10 cellular contexts compared by ENCODE assay signal in the genomic region with DNA sequence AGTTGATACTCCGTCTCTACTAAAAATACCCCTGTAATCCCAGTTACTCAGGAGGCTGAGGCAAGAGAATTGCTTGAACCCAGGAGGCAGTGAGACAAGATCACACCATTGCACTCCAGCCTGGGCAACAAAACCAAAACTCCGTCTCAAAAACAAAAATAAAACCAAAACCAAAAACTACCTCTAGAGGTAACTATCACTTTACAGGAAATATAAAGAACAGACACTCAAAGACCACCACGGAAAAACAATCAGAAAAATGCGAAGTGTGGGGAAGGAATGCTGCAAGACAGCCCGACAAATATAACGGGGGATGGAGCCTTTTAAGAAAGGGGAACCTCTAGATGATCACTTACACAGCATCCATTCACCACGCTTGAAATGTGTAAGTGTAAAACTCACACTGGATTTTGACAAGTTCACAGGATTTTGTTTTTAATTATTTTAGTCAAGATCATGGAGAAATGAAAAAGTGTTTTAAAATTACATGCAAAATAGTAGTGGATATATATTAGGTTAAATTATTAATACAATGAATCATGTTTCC. TPM values are rescaled to one million over a fixed set of nuclear protein-coding genes. Genes with fewer than 3 reads are reported as not detected.
DNase-seq lines count a peak whose midpoint lies in the region; ATAC-seq and TF ChIP-seq lines count a peak whose summit lies in the region.
"Had no signal": no experiment of that assay in that cellular context is flagged by ENCODE, and none has a peak within 500 bp of the region (broad histone marks: within the 10 kb centered on the region; RNA-seq: fewer than 3 reads in every experiment).

No MANE protein-coding gene starts in this region.

- no peaks in the 10 kb centered on the region for H3K79me1 ChIP-seq in H9 (ENCODE audit: insufficient read depth, low read depth, low read length, poor library complexity, severe bottlenecking)

- H3K27me3 ChIP-seq in H9 (ENCODE audit: insufficient read depth, low read length) (no peaks in the 10 kb centered on the region), lower lobe of right lung (ENCODE audit: low read depth) (no peaks in the 10 kb centered on the region)

- H3K4me1 ChIP-seq in H9 (ENCODE audit: insufficient read depth, low read length) (peaks cover 4% of the 10 kb centered on the region; the same call in 1 of the 2 replicates), lower lobe of right lung (peaks cover 73% of the 10 kb centered on the region)

- H4K91ac ChIP-seq in H9 (ENCODE audit: insufficient read length, low read depth, low read length), result no peak overlapping the region

- ATAC-seq in WTC11 (no peak), lower lobe of right lung (no peak), GM19467 (IDR thresholded peaks at IDR 0.05; ENCODE audit: unreplicated experiment) (no peak)

- TF ChIP-seq CTCF in C4-2B (conservative IDR thresholded peaks at IDR 0.05) (no peak), H9 (conservative IDR thresholded peaks at IDR 0.05) (no peak), WTC11 (IDR thresholded peaks at IDR 0.05) (no peak), lower lobe of right lung (IDR thresholded peaks at IDR 0.05) (no peak)

- peaks cover 51 to 66% of the 10 kb centered on the region in 2 experiments for H3K4me1 Mint-ChIP-seq in H9
- peaks cover 66% of the 10 kb centered on the region for H3K4me1 Mint-ChIP-seq in WTC11

- POLR2A ChIA-PET in WTC11 (lab: Charles Lee), result no interaction called here

- no peak overlapping the region for H4K5ac ChIP-seq in H9 (ENCODE audit: insufficient read length, low read depth, low read length)

- H3K9me3 Mint-ChIP-seq in H9 (peaks cover 2 to 3% of the 10 kb centered on the region in 2 experiments; a peak in 2 of 5 replicates), WTC11 (no peaks in the 10 kb centered on the region)

- H2BK20ac ChIP-seq in H9 (ENCODE audit: low read depth, low read length, poor library complexity, severe bottlenecking), result no peak overlapping the region

- no CpG with 5 or more reads among the region's 7 CpGs for WGBS in H9 (ENCODE audit: extremely low coverage, insufficient read length, low lambda C conversion rate)

- H3K9me3 ChIP-seq in H9 (ENCODE audit: control insufficient read depth, low read depth, low read length) (no peaks in the 10 kb centered on the region), lower lobe of right lung (no peaks in the 10 kb centered on the region)

- H4K20me1 ChIP-seq in H9 (ENCODE audit: control insufficient read depth, insufficient read depth, insufficient read length), result no peaks in the 10 kb centered on the region

- H2BK5ac ChIP-seq in H9 (ENCODE audit: insufficient read length, low read length), result no peak overlapping the region

- no peak overlapping the region for H2AFZ ChIP-seq in H9 (ENCODE audit: low read length)

- peaks cover 5 to 33% (median 7%) of the 10 kb centered on the region in 3 experiments for H3K36me3 Mint-ChIP-seq in H9 (ENCODE audit: insufficient read depth in 1 of 3, low read depth in 3 of 3)
- H3K36me3 Mint-ChIP-seq in WTC11, result peaks cover under 1% of the 10 kb centered on the region; the same call in 1 of the 2 replicates

- H3K9ac ChIP-seq in H9 (ENCODE audit: extremely low read depth, insufficient read length, low read length), result no peak overlapping the region

- H3K4ac ChIP-seq in H9 (ENCODE audit: low read depth, low read length), result no peak overlapping the region

- peaks cover 4% of the 10 kb centered on the region for H3K23me2 ChIP-seq in H9 (ENCODE audit: insufficient read length, low read depth, low read length, poor library complexity, severe bottlenecking)

- H3K4me2 ChIP-seq in H9 (ENCODE audit: insufficient read depth, insufficient read length, low read length), result peak overlapping the region; percentile 5

- H3K27ac ChIP-seq in C4-2B (peak overlapping the region; percentile 10), H9 (ENCODE audit: insufficient read length, low read depth, low read length) (no peak overlapping the region), lower lobe of right lung (peak overlapping the region; percentile 29)

- H3K56ac ChIP-seq in H9 (ENCODE audit: insufficient read length, low read depth, low read length), result no peak overlapping the region

- no peak overlapping the region for H3K23ac ChIP-seq in H9 (ENCODE audit: insufficient read length, low read depth, low read length)

- peaks cover 69% of the 10 kb centered on the region for H3K79me2 ChIP-seq in H9 (ENCODE audit: insufficient read depth, low read length)

- CTCF ChIA-PET in WTC11 (lab: Charles Lee), result no interaction called here

- H3K36me3 ChIP-seq in lower lobe of right lung, result peaks cover 18% of the 10 kb centered on the region

- H2BK15ac ChIP-seq in H9 (ENCODE audit: low read depth, low read length), result no peak overlapping the region

- H3K4me3 ChIP-seq in lower lobe of right lung, result peak overlapping the region; percentile 79

- no peak overlapping the region for H2AK5ac ChIP-seq in H9 (ENCODE audit: insufficient read length, low read length)

- intact Hi-C loops in lower lobe of right lung (cut with DNase I), result no loop called here

- DNase-seq in H9 (no peak), WTC11 (ENCODE audit: low spot score) (no peak), lower lobe of right lung (no peak), midbrain (lab: John Stamatoyannopoulos, UW) (no peak), SHP77 (lab: John Stamatoyannopoulos, UW) (no peak), AG20443 (ENCODE audit: low spot score) (no peak)
- DNase-seq: GOT3, NCI-H1436 treated with DMSO at 0.1 percent for 48 hours had no signal

- no peak overlapping the region for H3K18ac ChIP-seq in H9 (ENCODE audit: insufficient read length, low read depth, low read length)

- no peak overlapping the region for H3K14ac ChIP-seq in H9 (ENCODE audit: insufficient read depth, low read length)

- H3K27me3 Mint-ChIP-seq in H9 (ENCODE audit: low read depth) (peaks cover 1% of the 10 kb centered on the region; the same call in 1 of the 2 replicates), WTC11 (ENCODE audit: low read depth) (no peaks in the 10 kb centered on the region; the same call in 1 of the 2 replicates)

- no peak overlapping the region for H3T11ph ChIP-seq in H9 (ENCODE audit: low read length)

- H2BK12ac ChIP-seq in H9 (ENCODE audit: insufficient read length, low read depth, low read length), result no peak overlapping the region

- H3K4me3 Mint-ChIP-seq in H9 (peak overlapping the region; percentile 19 to 28), WTC11 (peak overlapping the region; percentile 51)

- H2BK120ac ChIP-seq in H9 (ENCODE audit: low read depth, low read length, poor library complexity, severe bottlenecking), result no peak overlapping the region

- no peak overlapping the region for H4K8ac ChIP-seq in H9 (replicated peaks; ENCODE audit: insufficient read length, low read depth, low read length)

- H3K27ac Mint-ChIP-seq in H9 (peak overlapping the region; percentile 47 to 96 (median 94); a peak in 6 of 7 replicates), WTC11 (peak overlapping the region; percentile 80)

TF ChIP-seq in WTC11, 78 proteins besides CTCF, POLR2A, EP300 and RAD21:
- TF ChIP-seq, protein P1, sequence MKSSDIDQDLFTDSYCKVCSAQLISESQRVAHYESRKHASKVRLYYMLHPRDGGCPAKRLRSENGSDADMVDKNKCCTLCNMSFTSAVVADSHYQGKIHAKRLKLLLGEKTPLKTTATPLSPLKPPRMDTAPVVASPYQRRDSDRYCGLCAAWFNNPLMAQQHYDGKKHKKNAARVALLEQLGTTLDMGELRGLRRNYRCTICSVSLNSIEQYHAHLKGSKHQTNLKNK (CRISPR knock-in tag; IDR thresholded peaks at IDR 0.05), result no peak
- TF ChIP-seq, protein P2, sequence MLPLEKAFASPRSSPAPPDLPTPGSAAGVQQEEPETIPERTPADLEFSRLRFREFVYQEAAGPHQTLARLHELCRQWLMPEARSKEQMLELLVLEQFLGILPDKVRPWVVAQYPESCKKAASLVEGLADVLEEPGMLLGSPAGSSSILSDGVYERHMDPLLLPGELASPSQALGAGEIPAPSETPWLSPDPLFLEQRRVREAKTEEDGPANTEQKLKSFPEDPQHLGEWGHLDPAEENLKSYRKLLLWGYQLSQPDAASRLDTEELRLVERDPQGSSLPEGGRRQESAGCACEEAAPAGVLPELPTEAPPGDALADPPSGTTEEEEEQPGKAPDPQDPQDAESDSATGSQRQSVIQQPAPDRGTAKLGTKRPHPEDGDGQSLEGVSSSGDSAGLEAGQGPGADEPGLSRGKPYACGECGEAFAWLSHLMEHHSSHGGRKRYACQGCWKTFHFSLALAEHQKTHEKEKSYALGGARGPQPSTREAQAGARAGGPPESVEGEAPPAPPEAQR (CRISPR knock-in tag; IDR thresholded peaks at IDR 0.05), result no peak
- TF ChIP-seq CREM (CRISPR knock-in tag; IDR thresholded peaks at IDR 0.05), result no peak
- TF ChIP-seq, protein P3, sequence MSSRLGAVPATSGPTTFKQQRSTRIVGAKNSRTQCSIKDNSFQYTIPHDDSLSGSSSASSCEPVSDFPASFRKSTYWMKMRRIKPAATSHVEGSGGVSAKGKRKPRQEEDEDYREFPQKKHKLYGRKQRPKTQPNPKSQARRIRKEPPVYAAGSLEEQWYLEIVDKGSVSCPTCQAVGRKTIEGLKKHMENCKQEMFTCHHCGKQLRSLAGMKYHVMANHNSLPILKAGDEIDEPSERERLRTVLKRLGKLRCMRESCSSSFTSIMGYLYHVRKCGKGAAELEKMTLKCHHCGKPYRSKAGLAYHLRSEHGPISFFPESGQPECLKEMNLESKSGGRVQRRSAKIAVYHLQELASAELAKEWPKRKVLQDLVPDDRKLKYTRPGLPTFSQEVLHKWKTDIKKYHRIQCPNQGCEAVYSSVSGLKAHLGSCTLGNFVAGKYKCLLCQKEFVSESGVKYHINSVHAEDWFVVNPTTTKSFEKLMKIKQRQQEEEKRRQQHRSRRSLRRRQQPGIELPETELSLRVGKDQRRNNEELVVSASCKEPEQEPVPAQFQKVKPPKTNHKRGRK (CRISPR knock-in tag; IDR thresholded peaks at IDR 0.05; ENCODE audit: borderline replicate concordance), result no peak
- TF ChIP-seq, protein P4, sequence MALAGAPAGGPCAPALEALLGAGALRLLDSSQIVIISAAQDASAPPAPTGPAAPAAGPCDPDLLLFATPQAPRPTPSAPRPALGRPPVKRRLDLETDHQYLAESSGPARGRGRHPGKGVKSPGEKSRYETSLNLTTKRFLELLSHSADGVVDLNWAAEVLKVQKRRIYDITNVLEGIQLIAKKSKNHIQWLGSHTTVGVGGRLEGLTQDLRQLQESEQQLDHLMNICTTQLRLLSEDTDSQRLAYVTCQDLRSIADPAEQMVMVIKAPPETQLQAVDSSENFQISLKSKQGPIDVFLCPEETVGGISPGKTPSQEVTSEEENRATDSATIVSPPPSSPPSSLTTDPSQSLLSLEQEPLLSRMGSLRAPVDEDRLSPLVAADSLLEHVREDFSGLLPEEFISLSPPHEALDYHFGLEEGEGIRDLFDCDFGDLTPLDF (CRISPR knock-in tag; IDR thresholded peaks at IDR 0.05), result no peak
TF ChIP-seq in WTC11: peak in this region for 0.

RNA-seq across cellular contexts. Expression of a gene that starts 4.2 kb away (rescaled TPM):
- total RNA-seq in H9 (2021) (411 and 420 TPM in 2 replicates), WTC11 (2021) (318 to 358 TPM (median 326 TPM) in 3 replicates), lower lobe of right lung (173 TPM)

RNA-seq across cellular contexts. Expression of a gene that starts 32.2 kb away (rescaled TPM):
- total RNA-seq in H9 (2021), result 1.3 and 1.4 TPM in 2 replicates
- 1.2 to 2.3 TPM (median 1.4 TPM) in 3 replicates for total RNA-seq in WTC11 (2021)
- 5.0 TPM for total RNA-seq in lower lobe of right lung

RNA-seq across cellular contexts. Expression of a gene that starts 33.3 kb away (rescaled TPM):
- total RNA-seq in H9 (2021), result not detected in 2 replicates
- not detected in 3 replicates for total RNA-seq in WTC11 (2021)
- not detected for total RNA-seq in lower lobe of right lung
